Comparison of ENCODE assay signal across 1 cellular context in genomic region chr3:195259564-195260285, GRCh38.
TF ChIP-seq lines count a peak whose summit lies in the region.

No MANE protein-coding gene starts in this region.

TF ChIP-seq in HepG2, 621 proteins besides CTCF, POLR2A, EP300 and RAD21 (continued from another document and continues in another):
- TF ChIP-seq ZNF484 (CRISPR knock-in tag; IDR thresholded peaks at IDR 0.05; ENCODE audit: borderline replicate concordance, low read depth) (0 out of 2 replicates have a peak, but pooled peaks have one; percentile 48), RXRB (CRISPR knock-in tag; IDR thresholded peaks at IDR 0.05; ENCODE audit: borderline replicate concordance) (peak; percentile 55; the same call in 1 of the 2 replicates), CEBPZ (IDR thresholded peaks at IDR 0.05; ENCODE audit: low read length) (no peak), MIXL1 (CRISPR knock-in tag; IDR thresholded peaks at IDR 0.05) (peak; percentile 34; the same call in 1 of the 2 replicates), HIC2 (CRISPR knock-in tag; IDR thresholded peaks at IDR 0.05; ENCODE audit: low read depth) (no peak), ZNF12 (CRISPR knock-in tag; IDR thresholded peaks at IDR 0.05) (peak; percentile 47; the same call in 1 of the 2 replicates), ZBTB39 (CRISPR knock-in tag; IDR thresholded peaks at IDR 0.05) (no peak), NFAT5 (CRISPR knock-in tag; IDR thresholded peaks at IDR 0.05) (peak; percentile 35; the same call in 1 of the 2 replicates), TBL1XR1 (IDR thresholded peaks at IDR 0.05; ENCODE audit: borderline replicate concordance, low read length, partially characterized antibody) (no peak), HMGA1 (CRISPR knock-in tag; conservative IDR thresholded peaks at IDR 0.05) (no peak), CEBPB (IDR thresholded peaks at IDR 0.05; ENCODE audit: borderline replicate concordance, low read depth, low read length) (peak; percentile 67; the same call in 1 of the 2 replicates), ZNF276 (CRISPR knock-in tag; IDR thresholded peaks at IDR 0.05; ENCODE audit: low read depth) (no peak; the same call in 1 of the 2 replicates), NFYC (CRISPR knock-in tag; IDR thresholded peaks at IDR 0.05) (no peak), TCF7 (IDR thresholded peaks at IDR 0.05; ENCODE audit: low read depth) (peak; percentile 85), JARID2 (CRISPR knock-in tag; IDR thresholded peaks at IDR 0.05; ENCODE audit: insufficient replicate concordance) (no peak), ZNF407 (CRISPR knock-in tag; IDR thresholded peaks at IDR 0.05; ENCODE audit: not compliant biosample characterization) (peak; percentile 91), ZC3H4 (CRISPR knock-in tag; IDR thresholded peaks at IDR 0.05; ENCODE audit: borderline replicate concordance) (no peak), ELF1 (CRISPR knock-in tag; IDR thresholded peaks at IDR 0.05) (peak; percentile 52), DNMT3B (CRISPR knock-in tag; conservative IDR thresholded peaks at IDR 0.05) (no peak), ZNF414 (CRISPR knock-in tag; IDR thresholded peaks at IDR 0.05) (peak; percentile 89), IRX3 (CRISPR knock-in tag; IDR thresholded peaks at IDR 0.05; ENCODE audit: borderline replicate concordance, low read depth) (no peak), ZNF33A (CRISPR knock-in tag; IDR thresholded peaks at IDR 0.05; ENCODE audit: borderline replicate concordance) (no peak), ZHX1 (CRISPR knock-in tag; IDR thresholded peaks at IDR 0.05; ENCODE audit: low read depth) (no peak)
